In genomic region chr21:44836666-44837471, GRCh38 we compare ENCODE assay signal across 1 cellular context.
TF ChIP-seq lines count a peak whose summit lies in the region.

No MANE protein-coding gene starts in this region.

TF ChIP-seq in K562, 482 proteins besides CTCF, POLR2A, EP300 and RAD21 (continued from another document and continues in another):
- TF ChIP-seq, protein P1, sequence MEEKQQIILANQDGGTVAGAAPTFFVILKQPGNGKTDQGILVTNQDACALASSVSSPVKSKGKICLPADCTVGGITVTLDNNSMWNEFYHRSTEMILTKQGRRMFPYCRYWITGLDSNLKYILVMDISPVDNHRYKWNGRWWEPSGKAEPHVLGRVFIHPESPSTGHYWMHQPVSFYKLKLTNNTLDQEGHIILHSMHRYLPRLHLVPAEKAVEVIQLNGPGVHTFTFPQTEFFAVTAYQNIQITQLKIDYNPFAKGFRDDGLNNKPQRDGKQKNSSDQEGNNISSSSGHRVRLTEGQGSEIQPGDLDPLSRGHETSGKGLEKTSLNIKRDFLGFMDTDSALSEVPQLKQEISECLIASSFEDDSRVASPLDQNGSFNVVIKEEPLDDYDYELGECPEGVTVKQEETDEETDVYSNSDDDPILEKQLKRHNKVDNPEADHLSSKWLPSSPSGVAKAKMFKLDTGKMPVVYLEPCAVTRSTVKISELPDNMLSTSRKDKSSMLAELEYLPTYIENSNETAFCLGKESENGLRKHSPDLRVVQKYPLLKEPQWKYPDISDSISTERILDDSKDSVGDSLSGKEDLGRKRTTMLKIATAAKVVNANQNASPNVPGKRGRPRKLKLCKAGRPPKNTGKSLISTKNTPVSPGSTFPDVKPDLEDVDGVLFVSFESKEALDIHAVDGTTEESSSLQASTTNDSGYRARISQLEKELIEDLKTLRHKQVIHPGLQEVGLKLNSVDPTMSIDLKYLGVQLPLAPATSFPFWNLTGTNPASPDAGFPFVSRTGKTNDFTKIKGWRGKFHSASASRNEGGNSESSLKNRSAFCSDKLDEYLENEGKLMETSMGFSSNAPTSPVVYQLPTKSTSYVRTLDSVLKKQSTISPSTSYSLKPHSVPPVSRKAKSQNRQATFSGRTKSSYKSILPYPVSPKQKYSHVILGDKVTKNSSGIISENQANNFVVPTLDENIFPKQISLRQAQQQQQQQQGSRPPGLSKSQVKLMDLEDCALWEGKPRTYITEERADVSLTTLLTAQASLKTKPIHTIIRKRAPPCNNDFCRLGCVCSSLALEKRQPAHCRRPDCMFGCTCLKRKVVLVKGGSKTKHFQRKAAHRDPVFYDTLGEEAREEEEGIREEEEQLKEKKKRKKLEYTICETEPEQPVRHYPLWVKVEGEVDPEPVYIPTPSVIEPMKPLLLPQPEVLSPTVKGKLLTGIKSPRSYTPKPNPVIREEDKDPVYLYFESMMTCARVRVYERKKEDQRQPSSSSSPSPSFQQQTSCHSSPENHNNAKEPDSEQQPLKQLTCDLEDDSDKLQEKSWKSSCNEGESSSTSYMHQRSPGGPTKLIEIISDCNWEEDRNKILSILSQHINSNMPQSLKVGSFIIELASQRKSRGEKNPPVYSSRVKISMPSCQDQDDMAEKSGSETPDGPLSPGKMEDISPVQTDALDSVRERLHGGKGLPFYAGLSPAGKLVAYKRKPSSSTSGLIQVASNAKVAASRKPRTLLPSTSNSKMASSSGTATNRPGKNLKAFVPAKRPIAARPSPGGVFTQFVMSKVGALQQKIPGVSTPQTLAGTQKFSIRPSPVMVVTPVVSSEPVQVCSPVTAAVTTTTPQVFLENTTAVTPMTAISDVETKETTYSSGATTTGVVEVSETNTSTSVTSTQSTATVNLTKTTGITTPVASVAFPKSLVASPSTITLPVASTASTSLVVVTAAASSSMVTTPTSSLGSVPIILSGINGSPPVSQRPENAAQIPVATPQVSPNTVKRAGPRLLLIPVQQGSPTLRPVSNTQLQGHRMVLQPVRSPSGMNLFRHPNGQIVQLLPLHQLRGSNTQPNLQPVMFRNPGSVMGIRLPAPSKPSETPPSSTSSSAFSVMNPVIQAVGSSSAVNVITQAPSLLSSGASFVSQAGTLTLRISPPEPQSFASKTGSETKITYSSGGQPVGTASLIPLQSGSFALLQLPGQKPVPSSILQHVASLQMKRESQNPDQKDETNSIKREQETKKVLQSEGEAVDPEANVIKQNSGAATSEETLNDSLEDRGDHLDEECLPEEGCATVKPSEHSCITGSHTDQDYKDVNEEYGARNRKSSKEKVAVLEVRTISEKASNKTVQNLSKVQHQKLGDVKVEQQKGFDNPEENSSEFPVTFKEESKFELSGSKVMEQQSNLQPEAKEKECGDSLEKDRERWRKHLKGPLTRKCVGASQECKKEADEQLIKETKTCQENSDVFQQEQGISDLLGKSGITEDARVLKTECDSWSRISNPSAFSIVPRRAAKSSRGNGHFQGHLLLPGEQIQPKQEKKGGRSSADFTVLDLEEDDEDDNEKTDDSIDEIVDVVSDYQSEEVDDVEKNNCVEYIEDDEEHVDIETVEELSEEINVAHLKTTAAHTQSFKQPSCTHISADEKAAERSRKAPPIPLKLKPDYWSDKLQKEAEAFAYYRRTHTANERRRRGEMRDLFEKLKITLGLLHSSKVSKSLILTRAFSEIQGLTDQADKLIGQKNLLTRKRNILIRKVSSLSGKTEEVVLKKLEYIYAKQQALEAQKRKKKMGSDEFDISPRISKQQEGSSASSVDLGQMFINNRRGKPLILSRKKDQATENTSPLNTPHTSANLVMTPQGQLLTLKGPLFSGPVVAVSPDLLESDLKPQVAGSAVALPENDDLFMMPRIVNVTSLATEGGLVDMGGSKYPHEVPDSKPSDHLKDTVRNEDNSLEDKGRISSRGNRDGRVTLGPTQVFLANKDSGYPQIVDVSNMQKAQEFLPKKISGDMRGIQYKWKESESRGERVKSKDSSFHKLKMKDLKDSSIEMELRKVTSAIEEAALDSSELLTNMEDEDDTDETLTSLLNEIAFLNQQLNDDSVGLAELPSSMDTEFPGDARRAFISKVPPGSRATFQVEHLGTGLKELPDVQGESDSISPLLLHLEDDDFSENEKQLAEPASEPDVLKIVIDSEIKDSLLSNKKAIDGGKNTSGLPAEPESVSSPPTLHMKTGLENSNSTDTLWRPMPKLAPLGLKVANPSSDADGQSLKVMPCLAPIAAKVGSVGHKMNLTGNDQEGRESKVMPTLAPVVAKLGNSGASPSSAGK (IDR thresholded peaks at IDR 0.05), result peak; percentile 88
- TF ChIP-seq ZFX (CRISPR knock-in tag; IDR thresholded peaks at IDR 0.05), result peak; percentile 39; the same call in 1 of the 2 replicates
- no peak for TF ChIP-seq FOXP1 (CRISPR knock-in tag; IDR thresholded peaks at IDR 0.05)
- no peak for TF ChIP-seq TARDBP (IDR thresholded peaks at IDR 0.05)
- TF ChIP-seq RBM25 (IDR thresholded peaks at IDR 0.05; ENCODE audit: low read depth, low read length, severe bottlenecking), result no peak
- TF ChIP-seq BHLHE40 (IDR thresholded peaks at IDR 0.05; ENCODE audit: low read length), result peak; percentile 93
- peak; percentile 88 for TF ChIP-seq NCOR1 (IDR thresholded peaks at IDR 0.05)
- no peak for TF ChIP-seq MCM7 (IDR thresholded peaks at IDR 0.05)
- TF ChIP-seq E2F6 (IDR thresholded peaks at IDR 0.05; ENCODE audit: borderline replicate concordance in 1 of 2, extremely low read depth in 1 of 2, insufficient read depth in 1 of 2, insufficient read length in 1 of 2, low read depth in 1 of 2, low read length in 1 of 2, poor library complexity in 1 of 2, severe bottlenecking in 1 of 2), result peak; percentile 9 to 53
- TF ChIP-seq, protein P2, sequence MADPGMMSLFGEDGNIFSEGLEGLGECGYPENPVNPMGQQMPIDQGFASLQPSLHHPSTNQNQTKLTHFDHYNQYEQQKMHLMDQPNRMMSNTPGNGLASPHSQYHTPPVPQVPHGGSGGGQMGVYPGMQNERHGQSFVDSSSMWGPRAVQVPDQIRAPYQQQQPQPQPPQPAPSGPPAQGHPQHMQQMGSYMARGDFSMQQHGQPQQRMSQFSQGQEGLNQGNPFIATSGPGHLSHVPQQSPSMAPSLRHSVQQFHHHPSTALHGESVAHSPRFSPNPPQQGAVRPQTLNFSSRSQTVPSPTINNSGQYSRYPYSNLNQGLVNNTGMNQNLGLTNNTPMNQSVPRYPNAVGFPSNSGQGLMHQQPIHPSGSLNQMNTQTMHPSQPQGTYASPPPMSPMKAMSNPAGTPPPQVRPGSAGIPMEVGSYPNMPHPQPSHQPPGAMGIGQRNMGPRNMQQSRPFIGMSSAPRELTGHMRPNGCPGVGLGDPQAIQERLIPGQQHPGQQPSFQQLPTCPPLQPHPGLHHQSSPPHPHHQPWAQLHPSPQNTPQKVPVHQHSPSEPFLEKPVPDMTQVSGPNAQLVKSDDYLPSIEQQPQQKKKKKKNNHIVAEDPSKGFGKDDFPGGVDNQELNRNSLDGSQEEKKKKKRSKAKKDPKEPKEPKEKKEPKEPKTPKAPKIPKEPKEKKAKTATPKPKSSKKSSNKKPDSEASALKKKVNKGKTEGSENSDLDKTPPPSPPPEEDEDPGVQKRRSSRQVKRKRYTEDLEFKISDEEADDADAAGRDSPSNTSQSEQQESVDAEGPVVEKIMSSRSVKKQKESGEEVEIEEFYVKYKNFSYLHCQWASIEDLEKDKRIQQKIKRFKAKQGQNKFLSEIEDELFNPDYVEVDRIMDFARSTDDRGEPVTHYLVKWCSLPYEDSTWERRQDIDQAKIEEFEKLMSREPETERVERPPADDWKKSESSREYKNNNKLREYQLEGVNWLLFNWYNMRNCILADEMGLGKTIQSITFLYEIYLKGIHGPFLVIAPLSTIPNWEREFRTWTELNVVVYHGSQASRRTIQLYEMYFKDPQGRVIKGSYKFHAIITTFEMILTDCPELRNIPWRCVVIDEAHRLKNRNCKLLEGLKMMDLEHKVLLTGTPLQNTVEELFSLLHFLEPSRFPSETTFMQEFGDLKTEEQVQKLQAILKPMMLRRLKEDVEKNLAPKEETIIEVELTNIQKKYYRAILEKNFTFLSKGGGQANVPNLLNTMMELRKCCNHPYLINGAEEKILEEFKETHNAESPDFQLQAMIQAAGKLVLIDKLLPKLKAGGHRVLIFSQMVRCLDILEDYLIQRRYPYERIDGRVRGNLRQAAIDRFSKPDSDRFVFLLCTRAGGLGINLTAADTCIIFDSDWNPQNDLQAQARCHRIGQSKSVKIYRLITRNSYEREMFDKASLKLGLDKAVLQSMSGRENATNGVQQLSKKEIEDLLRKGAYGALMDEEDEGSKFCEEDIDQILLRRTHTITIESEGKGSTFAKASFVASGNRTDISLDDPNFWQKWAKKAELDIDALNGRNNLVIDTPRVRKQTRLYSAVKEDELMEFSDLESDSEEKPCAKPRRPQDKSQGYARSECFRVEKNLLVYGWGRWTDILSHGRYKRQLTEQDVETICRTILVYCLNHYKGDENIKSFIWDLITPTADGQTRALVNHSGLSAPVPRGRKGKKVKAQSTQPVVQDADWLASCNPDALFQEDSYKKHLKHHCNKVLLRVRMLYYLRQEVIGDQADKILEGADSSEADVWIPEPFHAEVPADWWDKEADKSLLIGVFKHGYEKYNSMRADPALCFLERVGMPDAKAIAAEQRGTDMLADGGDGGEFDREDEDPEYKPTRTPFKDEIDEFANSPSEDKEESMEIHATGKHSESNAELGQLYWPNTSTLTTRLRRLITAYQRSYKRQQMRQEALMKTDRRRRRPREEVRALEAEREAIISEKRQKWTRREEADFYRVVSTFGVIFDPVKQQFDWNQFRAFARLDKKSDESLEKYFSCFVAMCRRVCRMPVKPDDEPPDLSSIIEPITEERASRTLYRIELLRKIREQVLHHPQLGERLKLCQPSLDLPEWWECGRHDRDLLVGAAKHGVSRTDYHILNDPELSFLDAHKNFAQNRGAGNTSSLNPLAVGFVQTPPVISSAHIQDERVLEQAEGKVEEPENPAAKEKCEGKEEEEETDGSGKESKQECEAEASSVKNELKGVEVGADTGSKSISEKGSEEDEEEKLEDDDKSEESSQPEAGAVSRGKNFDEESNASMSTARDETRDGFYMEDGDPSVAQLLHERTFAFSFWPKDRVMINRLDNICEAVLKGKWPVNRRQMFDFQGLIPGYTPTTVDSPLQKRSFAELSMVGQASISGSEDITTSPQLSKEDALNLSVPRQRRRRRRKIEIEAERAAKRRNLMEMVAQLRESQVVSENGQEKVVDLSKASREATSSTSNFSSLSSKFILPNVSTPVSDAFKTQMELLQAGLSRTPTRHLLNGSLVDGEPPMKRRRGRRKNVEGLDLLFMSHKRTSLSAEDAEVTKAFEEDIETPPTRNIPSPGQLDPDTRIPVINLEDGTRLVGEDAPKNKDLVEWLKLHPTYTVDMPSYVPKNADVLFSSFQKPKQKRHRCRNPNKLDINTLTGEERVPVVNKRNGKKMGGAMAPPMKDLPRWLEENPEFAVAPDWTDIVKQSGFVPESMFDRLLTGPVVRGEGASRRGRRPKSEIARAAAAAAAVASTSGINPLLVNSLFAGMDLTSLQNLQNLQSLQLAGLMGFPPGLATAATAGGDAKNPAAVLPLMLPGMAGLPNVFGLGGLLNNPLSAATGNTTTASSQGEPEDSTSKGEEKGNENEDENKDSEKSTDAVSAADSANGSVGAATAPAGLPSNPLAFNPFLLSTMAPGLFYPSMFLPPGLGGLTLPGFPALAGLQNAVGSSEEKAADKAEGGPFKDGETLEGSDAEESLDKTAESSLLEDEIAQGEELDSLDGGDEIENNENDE (IDR thresholded peaks at IDR 0.05; ENCODE audit: low read depth, low read length), result no peak
- TF ChIP-seq, protein P3, sequence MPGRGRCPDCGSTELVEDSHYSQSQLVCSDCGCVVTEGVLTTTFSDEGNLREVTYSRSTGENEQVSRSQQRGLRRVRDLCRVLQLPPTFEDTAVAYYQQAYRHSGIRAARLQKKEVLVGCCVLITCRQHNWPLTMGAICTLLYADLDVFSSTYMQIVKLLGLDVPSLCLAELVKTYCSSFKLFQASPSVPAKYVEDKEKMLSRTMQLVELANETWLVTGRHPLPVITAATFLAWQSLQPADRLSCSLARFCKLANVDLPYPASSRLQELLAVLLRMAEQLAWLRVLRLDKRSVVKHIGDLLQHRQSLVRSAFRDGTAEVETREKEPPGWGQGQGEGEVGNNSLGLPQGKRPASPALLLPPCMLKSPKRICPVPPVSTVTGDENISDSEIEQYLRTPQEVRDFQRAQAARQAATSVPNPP (IDR thresholded peaks at IDR 0.05; ENCODE audit: borderline replicate concordance, insufficient read depth, insufficient read length), result no peak
- TF ChIP-seq BCL6 (CRISPR knock-in tag; IDR thresholded peaks at IDR 0.05), result no peak
- TF ChIP-seq, protein P4, sequence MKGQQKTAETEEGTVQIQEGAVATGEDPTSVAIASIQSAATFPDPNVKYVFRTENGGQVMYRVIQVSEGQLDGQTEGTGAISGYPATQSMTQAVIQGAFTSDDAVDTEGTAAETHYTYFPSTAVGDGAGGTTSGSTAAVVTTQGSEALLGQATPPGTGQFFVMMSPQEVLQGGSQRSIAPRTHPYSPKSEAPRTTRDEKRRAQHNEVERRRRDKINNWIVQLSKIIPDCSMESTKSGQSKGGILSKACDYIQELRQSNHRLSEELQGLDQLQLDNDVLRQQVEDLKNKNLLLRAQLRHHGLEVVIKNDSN (CRISPR knock-in tag; IDR thresholded peaks at IDR 0.05), result peak; percentile 97
- no peak for TF ChIP-seq MTA2 (IDR thresholded peaks at IDR 0.05; ENCODE audit: low read depth)
- no peak for TF ChIP-seq NCOA4 (IDR thresholded peaks at IDR 0.05; ENCODE audit: partially characterized antibody)
- peak; percentile 86 for TF ChIP-seq RBBP5 (IDR thresholded peaks at IDR 0.05; ENCODE audit: borderline replicate concordance, insufficient read depth, low read length, poor library complexity, severe bottlenecking)
- TF ChIP-seq CBX5 (IDR thresholded peaks at IDR 0.05; ENCODE audit: borderline replicate concordance, low read depth), result no peak
- TF ChIP-seq TFAP4 (CRISPR knock-in tag; IDR thresholded peaks at IDR 0.05; ENCODE audit: borderline replicate concordance), result peak; percentile 30; the same call in 1 of the 2 replicates
- TF ChIP-seq SRSF1 (IDR thresholded peaks at IDR 0.05; ENCODE audit: low read depth, low read length), result no peak
- TF ChIP-seq NCOA2 (IDR thresholded peaks at IDR 0.05; ENCODE audit: partially characterized antibody in 2 of 2), result no peak
- no peak for TF ChIP-seq MAFG (tag; conservative IDR thresholded peaks at IDR 0.05)
- TF ChIP-seq CBX1 (IDR thresholded peaks at IDR 0.05; ENCODE audit: low read depth), result no peak
- peak; percentile 93 for TF ChIP-seq L3MBTL2 (IDR thresholded peaks at IDR 0.05)
- TF ChIP-seq, protein P5, sequence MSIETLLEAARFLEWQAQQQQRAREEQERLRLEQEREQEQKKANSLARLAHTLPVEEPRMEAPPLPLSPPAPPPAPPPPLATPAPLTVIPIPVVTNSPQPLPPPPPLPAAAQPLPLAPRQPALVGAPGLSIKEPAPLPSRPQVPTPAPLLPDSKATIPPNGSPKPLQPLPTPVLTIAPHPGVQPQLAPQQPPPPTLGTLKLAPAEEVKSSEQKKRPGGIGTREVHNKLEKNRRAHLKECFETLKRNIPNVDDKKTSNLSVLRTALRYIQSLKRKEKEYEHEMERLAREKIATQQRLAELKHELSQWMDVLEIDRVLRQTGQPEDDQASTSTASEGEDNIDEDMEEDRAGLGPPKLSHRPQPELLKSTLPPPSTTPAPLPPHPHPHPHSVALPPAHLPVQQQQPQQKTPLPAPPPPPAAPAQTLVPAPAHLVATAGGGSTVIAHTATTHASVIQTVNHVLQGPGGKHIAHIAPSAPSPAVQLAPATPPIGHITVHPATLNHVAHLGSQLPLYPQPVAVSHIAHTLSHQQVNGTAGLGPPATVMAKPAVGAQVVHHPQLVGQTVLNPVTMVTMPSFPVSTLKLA (conservative IDR thresholded peaks at IDR 0.05), result peak in 1 of 2 experiments; percentile 80; a peak in 3 of 4 replicates
